ENCODE assay signal across 8 cellular contexts in the genomic region with DNA sequence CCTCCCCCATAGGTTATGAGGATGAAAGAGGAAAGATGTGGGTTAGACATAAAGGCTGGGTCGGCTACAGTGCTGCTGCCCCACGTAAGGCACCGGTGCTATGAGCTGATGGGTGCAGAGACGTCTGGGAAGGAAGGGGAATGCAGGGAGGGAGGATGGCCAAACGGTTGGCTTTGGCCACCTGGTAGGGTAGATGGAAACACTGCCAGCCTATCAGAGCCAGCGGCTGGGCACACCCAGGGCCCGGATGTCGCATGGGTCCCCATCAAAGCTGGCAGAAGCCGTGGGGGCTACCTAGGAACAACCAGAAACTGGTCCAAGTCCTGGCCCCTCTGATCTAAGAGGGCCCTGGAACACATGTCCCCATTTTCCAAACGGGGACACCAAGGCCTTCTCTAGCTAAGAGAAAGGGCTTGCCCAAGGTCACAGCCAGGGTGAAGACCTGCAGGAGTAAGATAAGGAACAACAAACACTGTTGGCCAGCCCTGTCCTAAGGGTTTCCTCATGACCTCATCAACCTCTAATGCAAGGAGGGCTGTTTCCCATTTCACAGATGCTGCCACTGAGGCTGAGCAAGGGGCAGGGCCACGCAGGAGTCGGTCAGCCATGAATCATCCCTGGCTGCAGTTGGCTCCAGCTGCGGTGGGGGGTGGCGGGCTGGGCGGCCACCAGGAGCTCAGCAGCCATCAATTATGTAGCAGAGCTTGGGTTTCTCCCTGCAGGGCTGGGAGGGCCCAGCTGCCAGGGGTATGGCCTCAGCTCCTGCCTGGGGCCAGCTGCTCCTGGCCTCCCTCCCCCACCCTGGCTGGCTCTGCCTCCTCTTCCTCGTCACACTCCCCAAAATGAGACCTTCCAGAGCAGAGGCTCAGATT. TPM values are rescaled to one million over a fixed set of nuclear protein-coding genes. Genes with fewer than 3 reads are reported as not detected.
DNase-seq lines count a peak whose midpoint lies in the region; ATAC-seq lines count a peak whose summit lies in the region.

No MANE protein-coding gene starts in this region.

- intact Hi-C loops in aorta (cut with DNase I), result no loop called here

- H3K4me1 Mint-ChIP-seq in activated naive CD4-positive, alpha-beta T cell treated with anti-CD3 and anti-CD28 coated beads, Interleukin-2, amount 10 ng/mL, durations not matched to agents 7 days and 5 days, result peaks cover 42% of the 10 kb centered on the region

- peaks cover 0 to 5% of the 10 kb centered on the region in 2 donors for H3K36me3 Mint-ChIP-seq in activated naive CD4-positive, alpha-beta T cell treated with anti-CD3 and anti-CD28 coated beads, Interleukin-2, amount 50 U/mL, for 72 hours
- peaks cover 9% of the 10 kb centered on the region for H3K36me3 Mint-ChIP-seq in activated naive CD4-positive, alpha-beta T cell treated with anti-CD3 and anti-CD28 coated beads, Interleukin-2, amount 10 ng/mL, durations not matched to agents 7 days and 5 days

- no peak overlapping the region for H3K4me3 ChIP-seq in aorta (ENCODE audit: low read length in 2 of 2)

- DNase-seq in activated naive CD4-positive, alpha-beta T cell treated with anti-CD3 and anti-CD28 coated beads, Interleukin-2, amount 50 U/mL, for 72 hours (ENCODE audit: low spot score in 2 of 2), result no peak
- no peak for DNase-seq in activated naive CD4-positive, alpha-beta T cell treated with anti-CD3 and anti-CD28 coated beads, Interleukin-2, amount 10 ng/mL, durations not matched to agents 7 days and 5 days
- DNase-seq in amniotic epithelial cell (ENCODE audit: low read depth) (peak; percentile 78), iPS-NIHi11 (ENCODE audit: low spot score) (peak; percentile 71), aorta (peak; percentile 77 to 86)
- DNase-seq in activated effector memory CD4-positive, alpha-beta T cell treated with Interleukin-2 at 50 U/mL for 16 hours, result no peak

- H3K4me3 Mint-ChIP-seq in activated naive CD4-positive, alpha-beta T cell treated with anti-CD3 and anti-CD28 coated beads, Interleukin-2, amount 10 ng/mL, durations not matched to agents 7 days and 5 days, result no peak overlapping the region

- H3K9me3 Mint-ChIP-seq in activated naive CD4-positive, alpha-beta T cell treated with anti-CD3 and anti-CD28 coated beads, Interleukin-2, amount 50 U/mL, for 72 hours, result no peaks in the 10 kb centered on the region
- no peaks in the 10 kb centered on the region for H3K9me3 Mint-ChIP-seq in activated naive CD4-positive, alpha-beta T cell treated with anti-CD3 and anti-CD28 coated beads, Interleukin-2, amount 10 ng/mL, durations not matched to agents 7 days and 5 days

- no peaks in the 10 kb centered on the region for H3K36me3 ChIP-seq in aorta (ENCODE audit: control insufficient read depth in 1 of 2, insufficient read depth in 2 of 2, low read length in 1 of 2)

- no peaks in the 10 kb centered on the region for H3K27me3 Mint-ChIP-seq in activated naive CD4-positive, alpha-beta T cell treated with anti-CD3 and anti-CD28 coated beads, Interleukin-2, amount 10 ng/mL, durations not matched to agents 7 days and 5 days

- ATAC-seq in activated naive CD4-positive, alpha-beta T cell treated with anti-CD3 and anti-CD28 coated beads, Interleukin-2, amount 50 U/mL, for 72 hours, result no peak
- peak; percentile 44 for ATAC-seq in aorta (ENCODE audit: low FRiP score)
- no peak for ATAC-seq in GM21737 (IDR thresholded peaks at IDR 0.05; ENCODE audit: unreplicated experiment)
- ATAC-seq in HG03460 (IDR thresholded peaks at IDR 0.05; ENCODE audit: unreplicated experiment), result no peak

- CTCF ChIA-PET in activated naive CD4-positive, alpha-beta T cell treated with anti-CD3 and anti-CD28 coated beads, Interleukin-2, amount 10 ng/mL, durations not matched to agents 7 days and 5 days (lab: Charles Lee), result interaction anchor here (0.9 kb wide), 1 partner anchor 73 kb away, joined by 3 read pairs; no protein-coding TSS in a partner anchor

- H3K27ac Mint-ChIP-seq in activated naive CD4-positive, alpha-beta T cell treated with anti-CD3 and anti-CD28 coated beads, Interleukin-2, amount 50 U/mL, for 72 hours, result peak overlapping the region; percentile 22 to 59
- H3K27ac Mint-ChIP-seq in activated naive CD4-positive, alpha-beta T cell treated with anti-CD3 and anti-CD28 coated beads, Interleukin-2, amount 10 ng/mL, durations not matched to agents 7 days and 5 days, result no peak overlapping the region

- H3K27ac ChIP-seq in aorta (ENCODE audit: low read depth in 1 of 2, low read length in 2 of 2), result no peak overlapping the region

- WGBS in aorta, 2 donors, result 48 to 55% methylated on average over 16 of the region's 16 CpGs

- H3K4me1 ChIP-seq in aorta (ENCODE audit: control insufficient read depth in 1 of 2, insufficient read depth in 2 of 2, low read length in 2 of 2), result no peaks in the 10 kb centered on the region

- H3K9me3 ChIP-seq in aorta (ENCODE audit: control insufficient read depth, low read length), result no peaks in the 10 kb centered on the region

- H3K27me3 ChIP-seq in aorta (ENCODE audit: control insufficient read depth in 1 of 2, insufficient read depth in 2 of 2, low read length in 1 of 2), result no peaks in the 10 kb centered on the region

RNA-seq across cellular contexts. Expression of a gene that starts 4.9 kb away (rescaled TPM):
- 10 to 100 TPM; 44.1 to 59.9 TPM for total RNA-seq in activated naive CD4-positive, alpha-beta T cell treated with anti-CD3 and anti-CD28 coated beads, Interleukin-2, amount 50 U/mL, for 72 hours
- total RNA-seq in aorta, result 100 to 1,000 TPM in 1 of 2 donors, 10 to 100 TPM in 1; 64.9 to 107 TPM
- 100 to 1,000 TPM in 1 of 2 donors, 10 to 100 TPM in 1; 34.4 to 232 TPM for polyA plus RNA-seq in aorta

RNA-seq across cellular contexts. Expression of a gene that starts 13.2 kb away (rescaled TPM):
- 10 to 100 TPM; 30.4 to 79.3 TPM for total RNA-seq in activated naive CD4-positive, alpha-beta T cell treated with anti-CD3 and anti-CD28 coated beads, Interleukin-2, amount 50 U/mL, for 72 hours
- total RNA-seq in aorta, result 10 to 100 TPM; 21.8 to 28.3 TPM
- polyA plus RNA-seq in aorta, result 10 to 100 TPM in 1 of 2 donors, 1 to 10 TPM in 1; 8.5 to 32.3 TPM

RNA-seq across cellular contexts. Expression of a gene that starts 57.6 kb away (rescaled TPM):
- 10 to 100 TPM; 11.6 to 36.1 TPM for total RNA-seq in activated naive CD4-positive, alpha-beta T cell treated with anti-CD3 and anti-CD28 coated beads, Interleukin-2, amount 50 U/mL, for 72 hours
- total RNA-seq in aorta, result 1 to 10 TPM; 4.0 to 5.1 TPM
- 1 to 10 TPM; 2.1 to 4.9 TPM for polyA plus RNA-seq in aorta

Comparison
In these comparisons a context has a peak if more than half of its experiments do, and no peak if none do; other contexts are left out.
1. DNase-seq: peak in amniotic epithelial cell (single experiment), iPS-NIHi11 (single experiment) and aorta (2 of 2); none in activated naive CD4-positive, alpha-beta T cell treated with anti-CD3 and anti-CD28 coated beads, Interleukin-2, amount 50 U/mL, for 72 hours (0 of 2), activated naive CD4-positive, alpha-beta T cell treated with anti-CD3 and anti-CD28 coated beads, Interleukin-2, amount 10 ng/mL, durations not matched to agents 7 days and 5 days (single experiment) and activated effector memory CD4-positive, alpha-beta T cell treated with Interleukin-2 at 50 U/mL for 16 hours (single experiment).